Comparison of ENCODE assay signal across 1 cellular context in genomic region chrX:112628288-112628687, GRCh38.
TF ChIP-seq lines count a peak whose summit lies in the region.

No MANE protein-coding gene starts in this region.

TF ChIP-seq in H1, 55 proteins besides CTCF, POLR2A, EP300 and RAD21:
- no peak for TF ChIP-seq CHD7 (IDR thresholded peaks at IDR 0.05; ENCODE audit: insufficient replicate concordance, low read length)
- TF ChIP-seq CBX5 (IDR thresholded peaks at IDR 0.05; ENCODE audit: low read depth, low read length), result no peak
- TF ChIP-seq CEBPB (IDR thresholded peaks at IDR 0.05; ENCODE audit: low read depth, low read length), result no peak
